Comparison of ENCODE assay signal across 8 cellular contexts in genomic region chr12:2691001-2691339, GRCh38.
DNase-seq lines count a peak whose midpoint lies in the region; ATAC-seq and TF ChIP-seq lines count a peak whose summit lies in the region.

No MANE protein-coding gene starts in this region.

- H3K27me3 ChIP-seq in naive thymus-derived CD4-positive, alpha-beta T cell (ENCODE audit: control insufficient read depth in 2 of 2, insufficient read depth in 2 of 2, low read length in 2 of 2), result no peaks in the 10 kb centered on the region
- H3K27me3 ChIP-seq in thoracic aorta (replicated peaks; ENCODE audit: insufficient read depth), result no peaks in the 10 kb centered on the region

- H3K9me3 Mint-ChIP-seq in T-helper 2 cell treated with Interferon-gamma antibody and Interleukin-4, amounts not matched to agents 5 μg/mL and 100 μg/mL, for 36 hours, result no peaks in the 10 kb centered on the region
- H3K9me3 Mint-ChIP-seq in chondrocyte (ENCODE audit: low read depth), result no peaks in the 10 kb centered on the region
- no peaks in the 10 kb centered on the region for H3K9me3 Mint-ChIP-seq in naive thymus-derived CD4-positive, alpha-beta T cell
- no peaks in the 10 kb centered on the region for H3K9me3 Mint-ChIP-seq in MCF 10A (ENCODE audit: unreplicated experiment)

- CTCF ChIA-PET in naive thymus-derived CD4-positive, alpha-beta T cell (lab: Charles Lee), result interaction anchor here (1.6 to 3.6 kb wide), 2 partner anchors 8 to 94 kb away, joined by 4 to 25 read pairs; no protein-coding TSS in a partner anchor
- CTCF ChIA-PET in MCF 10A (lab: Yijun Ruan, JAX), result interaction anchor here (0.6 kb wide), 1 partner anchor 1586 kb away, joined by 3 read pairs; no protein-coding TSS in a partner anchor

- peak; percentile 69 for DNase-seq in ELF-1 (ENCODE audit: low read depth, low spot score)
- DNase-seq in T-helper 2 cell treated with Interferon-gamma antibody and Interleukin-4, amounts not matched to agents 5 μg/mL and 100 μg/mL, for 36 hours (ENCODE audit: low spot score), result peak; percentile 66
- DNase-seq in chondrocyte (ENCODE audit: low spot score), result peak; percentile 85
- DNase-seq in naive thymus-derived CD4-positive, alpha-beta T cell, result peak in 8 of 9 donors; percentile 36 to 66 (median 56)
- no peak for DNase-seq in thoracic aorta (ENCODE audit: low spot score)
- no peak for DNase-seq in MCF 10A (ENCODE audit: unreplicated experiment)
- DNase-seq in GM03348 (ENCODE audit: low spot score), result no peak

- TF ChIP-seq CTCF in chondrocyte (IDR thresholded peaks at IDR 0.05) (peak; percentile 58), thoracic aorta (IDR thresholded peaks at IDR 0.05) (no peak), MCF 10A (IDR thresholded peaks at IDR 0.05; ENCODE audit: unreplicated experiment) (no peak)

- H3K9me3 ChIP-seq in naive thymus-derived CD4-positive, alpha-beta T cell (ENCODE audit: control insufficient read depth in 2 of 3, low read length in 3 of 3), result no peaks in the 10 kb centered on the region
- no peaks in the 10 kb centered on the region for H3K9me3 ChIP-seq in thoracic aorta

- ATAC-seq in HG03139 (IDR thresholded peaks at IDR 0.05; ENCODE audit: unreplicated experiment), result peak; percentile 20
- ATAC-seq in naive thymus-derived CD4-positive, alpha-beta T cell, result peak; percentile 75
- ATAC-seq in thoracic aorta (ENCODE audit: insufficient number of reproducible peaks, low FRiP score, low read depth), result no peak

- no peaks in the 10 kb centered on the region for H3K27me3 Mint-ChIP-seq in T-helper 2 cell treated with Interferon-gamma antibody and Interleukin-4, amounts not matched to agents 5 μg/mL and 100 μg/mL, for 36 hours (ENCODE audit: low read depth)
- H3K27me3 Mint-ChIP-seq in chondrocyte (ENCODE audit: low read depth), result peaks cover 7% of the 10 kb centered on the region
- H3K27me3 Mint-ChIP-seq in naive thymus-derived CD4-positive, alpha-beta T cell, result peaks cover 0 to 12% (median 1%) of the 10 kb centered on the region in 5 donors
- H3K27me3 Mint-ChIP-seq in MCF 10A (ENCODE audit: insufficient read depth, unreplicated experiment), result peaks cover 63% of the 10 kb centered on the region

- peak overlapping the region; percentile 90 for H3K4me3 Mint-ChIP-seq in T-helper 2 cell treated with Interferon-gamma antibody and Interleukin-4, amounts not matched to agents 5 μg/mL and 100 μg/mL, for 36 hours
- H3K4me3 Mint-ChIP-seq in chondrocyte (ENCODE audit: unreplicated experiment) (peak overlapping the region; percentile 67), MCF 10A (ENCODE audit: unreplicated experiment) (no peak overlapping the region)
- H3K4me3 Mint-ChIP-seq in naive thymus-derived CD4-positive, alpha-beta T cell, result peak overlapping the region; percentile 88 to 100 (median 93)

- POLR2A ChIA-PET in naive thymus-derived CD4-positive, alpha-beta T cell (lab: Charles Lee), result interaction anchor here (0.7 to 2.9 kb wide), 7 partner anchors 8 to 122 kb away, joined by 3 to 41 read pairs (median 6); partner anchors contain the start of genes FKBP4 and ITFG2
- POLR2A ChIA-PET in MCF 10A (lab: Yijun Ruan, JAX), result no interaction called here

- H3K27ac ChIP-seq in naive thymus-derived CD4-positive, alpha-beta T cell (ENCODE audit: low read depth, low read length), result peak overlapping the region; percentile 79
- no peak overlapping the region for H3K27ac ChIP-seq in thoracic aorta

- H3K36me3 ChIP-seq in naive thymus-derived CD4-positive, alpha-beta T cell (ENCODE audit: control insufficient read depth in 2 of 3, insufficient read depth in 3 of 3, low read length in 3 of 3), result no peaks in the 10 kb centered on the region
- peaks cover 52% of the 10 kb centered on the region for H3K36me3 ChIP-seq in thoracic aorta

- H3K4me1 Mint-ChIP-seq in T-helper 2 cell treated with Interferon-gamma antibody and Interleukin-4, amounts not matched to agents 5 μg/mL and 100 μg/mL, for 36 hours (ENCODE audit: low read depth), result peaks cover 34% of the 10 kb centered on the region
- H3K4me1 Mint-ChIP-seq in chondrocyte (ENCODE audit: low read depth) (peaks cover 12% of the 10 kb centered on the region), MCF 10A (ENCODE audit: insufficient read depth, unreplicated experiment) (no peaks in the 10 kb centered on the region)
- peaks cover 36 to 57% (median 49%) of the 10 kb centered on the region in 7 donors for H3K4me1 Mint-ChIP-seq in naive thymus-derived CD4-positive, alpha-beta T cell

- no TSS peak for BruUV-seq in MCF 10A (replicated peaks; lab: Mats Ljungman, UMichigan)

- peak overlapping the region; percentile 92 for H3K4me3 ChIP-seq in naive thymus-derived CD4-positive, alpha-beta T cell (ENCODE audit: low read length)
- H3K4me3 ChIP-seq in thoracic aorta, result peak overlapping the region; percentile 57

- H3K4me1 ChIP-seq in naive thymus-derived CD4-positive, alpha-beta T cell (ENCODE audit: control insufficient read depth in 2 of 2, insufficient read depth in 2 of 2, low read length in 2 of 2), result peaks cover 15 to 22% of the 10 kb centered on the region in 2 donors
- peaks cover 0 to 7% of the 10 kb centered on the region in 2 donors for H3K4me1 ChIP-seq in thoracic aorta (ENCODE audit: control insufficient read depth in 1 of 2, low read depth in 2 of 2)

- H3K36me3 Mint-ChIP-seq in T-helper 2 cell treated with Interferon-gamma antibody and Interleukin-4, amounts not matched to agents 5 μg/mL and 100 μg/mL, for 36 hours (ENCODE audit: low read depth), result peaks cover 2% of the 10 kb centered on the region
- H3K36me3 Mint-ChIP-seq in chondrocyte (ENCODE audit: low read depth) (peaks cover 44% of the 10 kb centered on the region), MCF 10A (ENCODE audit: insufficient read depth, unreplicated experiment) (no peaks in the 10 kb centered on the region)
- H3K36me3 Mint-ChIP-seq in naive thymus-derived CD4-positive, alpha-beta T cell, result peaks cover 0 to 3% (median 2%) of the 10 kb centered on the region in 5 donors

- intact Hi-C loops in naive thymus-derived CD4-positive, alpha-beta T cell (cut with micrococcal nuclease), result loop anchor here (1.0 to 5.0 kb wide), 8 partner anchors 8 to 200 kb away; partner anchors contain the start of genes FKBP4 (in 1 of the 2), FOXM1 (in 1 of the 2), ITFG2 (in 1 of the 2) and RHNO1 (in 1 of the 2)
- intact Hi-C loops in MCF 10A (cut with micrococcal nuclease), result no loop called here

- H3K27ac Mint-ChIP-seq in T-helper 2 cell treated with Interferon-gamma antibody and Interleukin-4, amounts not matched to agents 5 μg/mL and 100 μg/mL, for 36 hours, result peak overlapping the region; percentile 94
- H3K27ac Mint-ChIP-seq in chondrocyte (ENCODE audit: unreplicated experiment) (no peak overlapping the region), MCF 10A (ENCODE audit: low read depth, unreplicated experiment) (no peak overlapping the region)
- peak overlapping the region; percentile 60 to 93 (median 86) for H3K27ac Mint-ChIP-seq in naive thymus-derived CD4-positive, alpha-beta T cell

Comparison
In these comparisons a context has a peak if more than half of its experiments do, and no peak if none do; other contexts are left out.
1. DNase-seq: peak in ELF-1 (single experiment), T-helper 2 cell treated with Interferon-gamma antibody and Interleukin-4, amounts not matched to agents 5 μg/mL and 100 μg/mL, for 36 hours (single experiment), chondrocyte (single experiment) and naive thymus-derived CD4-positive, alpha-beta T cell (8 of 9); none in thoracic aorta (single experiment), MCF 10A (single experiment) and GM03348 (single experiment).
2. H3K27ac Mint-ChIP-seq: peak in T-helper 2 cell treated with Interferon-gamma antibody and Interleukin-4, amounts not matched to agents 5 μg/mL and 100 μg/mL, for 36 hours (single experiment) and naive thymus-derived CD4-positive, alpha-beta T cell (9 of 9); none in chondrocyte (single experiment) and MCF 10A (single experiment).